Comparison of ENCODE assay signal across 17 cellular contexts in the genomic region with DNA sequence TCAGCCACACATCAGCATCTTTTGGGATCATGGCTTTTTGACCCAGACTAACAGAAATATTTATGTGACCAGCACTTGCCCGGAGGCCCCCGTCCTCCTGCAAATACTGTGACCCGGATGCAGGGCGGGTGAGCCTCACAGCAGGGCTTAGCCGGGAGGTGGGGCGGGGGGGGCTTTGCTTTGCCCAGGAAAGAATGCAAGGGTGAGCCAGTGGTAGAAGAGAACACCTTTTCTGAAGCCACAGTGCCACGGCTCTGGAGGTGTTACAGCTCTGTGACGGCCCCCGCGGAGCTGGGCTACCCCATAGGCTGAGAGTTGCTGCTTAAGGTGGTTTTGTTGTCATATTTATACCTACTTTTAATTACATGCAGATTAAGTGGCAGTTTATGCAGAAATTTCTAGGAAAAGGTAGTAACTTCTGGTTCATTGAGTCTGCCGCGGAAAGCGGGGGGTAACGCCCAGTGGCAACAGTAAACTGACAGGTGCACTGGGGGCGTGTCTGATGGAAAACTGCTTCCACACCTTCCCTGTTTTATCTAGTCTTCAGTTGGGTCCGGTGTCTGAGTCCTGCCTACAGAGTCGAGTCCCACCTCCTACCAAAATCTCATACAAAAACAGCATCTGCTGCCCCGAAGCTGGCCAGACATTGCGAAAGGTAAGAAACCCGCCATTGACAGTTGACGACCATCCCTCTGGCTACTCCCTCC.
DNase-seq lines count a peak whose midpoint lies in the region; ATAC-seq and TF ChIP-seq lines count a peak whose summit lies in the region.
"Had no signal": no experiment of that assay in that cellular context is flagged by ENCODE, and none has a peak within 500 bp of the region (broad histone marks: within the 10 kb centered on the region; RNA-seq: fewer than 3 reads in every experiment).

No MANE protein-coding gene starts in this region.

- DNase-seq in DMS79 (lab: John Stamatoyannopoulos, UW) (peak; percentile 48), NCI-H146 (lab: John Stamatoyannopoulos, UW) (peak; percentile 92), RWPE2 (ENCODE audit: low spot score) (peak; percentile 25), osteocyte (ENCODE audit: extremely low spot score, unreplicated experiment) (peak; percentile 62), HPDE6-E6E7 (ENCODE audit: extremely low spot score) (no peak)
- DNase-seq: DMS 273 treated with DMSO at 0.1 percent for 48 hours, NCI-H187 treated with DMSO at 0.1 percent for 48 hours, NCI-H510A treated with DMSO at 0.1 percent for 48 hours had no signal

- no peaks in the 10 kb centered on the region for H3K4me1 Mint-ChIP-seq in osteocyte (ENCODE audit: unreplicated experiment)
- H3K4me1 Mint-ChIP-seq in activated T-helper 17 cell treated with anti-CD3 and anti-CD28 coated beads, Interleukin-2, amount 50 U/mL, for 72 hours = no peaks in the 10 kb centered on the region

- H3K36me3 Mint-ChIP-seq in osteocyte (ENCODE audit: unreplicated experiment) = no peaks in the 10 kb centered on the region
- H3K36me3 Mint-ChIP-seq in activated T-helper 17 cell treated with anti-CD3 and anti-CD28 coated beads, Interleukin-2, amount 50 U/mL, for 72 hours (ENCODE audit: low read depth) = no peaks in the 10 kb centered on the region

- H3K4me3 ChIP-seq in RWPE2 (ENCODE audit: severe bottlenecking) = no peak overlapping the region
- H3K4me3 ChIP-seq: GM23338 had no signal

- H3K36me3 ChIP-seq in RWPE2 (ENCODE audit: low read depth) = no peaks in the 10 kb centered on the region

- no peaks in the 10 kb centered on the region for H3K9me3 ChIP-seq in RWPE2 (ENCODE audit: severe bottlenecking)

- TF ChIP-seq CTCF in RWPE2 (IDR thresholded peaks at IDR 0.05; ENCODE audit: poor library complexity, severe bottlenecking) (no peak), osteocyte (IDR thresholded peaks at IDR 0.05) (no peak)

- no peak overlapping the region for H3K4me3 Mint-ChIP-seq in osteocyte (ENCODE audit: unreplicated experiment)
- no peak overlapping the region for H3K4me3 Mint-ChIP-seq in activated T-helper 17 cell treated with anti-CD3 and anti-CD28 coated beads, Interleukin-2, amount 50 U/mL, for 72 hours
- H3K4me3 Mint-ChIP-seq: GM23338 had no signal

- ATAC-seq in RWPE2 (ENCODE audit: low read depth) (no peak), HG03565 (IDR thresholded peaks at IDR 0.05; ENCODE audit: unreplicated experiment) (no peak), GM19452 (IDR thresholded peaks at IDR 0.05; ENCODE audit: unreplicated experiment) (no peak)
- ATAC-seq in activated T-helper 17 cell treated with anti-CD3 and anti-CD28 coated beads, Interleukin-2, amount 50 U/mL, for 72 hours (replicated peaks) = no peak
- ATAC-seq: GM23338, HCT116, Panc1, Right ventricle myocardium inferior had no signal

- no peaks in the 10 kb centered on the region for H3K9me3 Mint-ChIP-seq in osteocyte (ENCODE audit: unreplicated experiment)
- no peaks in the 10 kb centered on the region for H3K9me3 Mint-ChIP-seq in activated T-helper 17 cell treated with anti-CD3 and anti-CD28 coated beads, Interleukin-2, amount 50 U/mL, for 72 hours

- H3K27me3 Mint-ChIP-seq in osteocyte (ENCODE audit: unreplicated experiment) = no peaks in the 10 kb centered on the region
- H3K27me3 Mint-ChIP-seq in activated T-helper 17 cell treated with anti-CD3 and anti-CD28 coated beads, Interleukin-2, amount 50 U/mL, for 72 hours = peaks cover 13% of the 10 kb centered on the region

- H3K27ac Mint-ChIP-seq in osteocyte (ENCODE audit: unreplicated experiment) = no peak overlapping the region
- H3K27ac Mint-ChIP-seq in activated T-helper 17 cell treated with anti-CD3 and anti-CD28 coated beads, Interleukin-2, amount 50 U/mL, for 72 hours = no peak overlapping the region
- H3K27ac Mint-ChIP-seq: GM23338 had no signal

- no peaks in the 10 kb centered on the region for H3K4me1 ChIP-seq in RWPE2 (ENCODE audit: insufficient read depth, poor library complexity, severe bottlenecking)

- no peaks in the 10 kb centered on the region for H3K27me3 ChIP-seq in RWPE2 (ENCODE audit: insufficient read depth, poor library complexity, severe bottlenecking)

- no peak overlapping the region for H3K27ac ChIP-seq in RWPE2 (ENCODE audit: poor library complexity, severe bottlenecking)
- H3K27ac ChIP-seq: C4-2B, HL-60 had no signal
